In genomic region chr9:134738869-134739659, GRCh38 we compare ENCODE assay signal across 7 cellular contexts.
A peak's percentile ranks its signal among the peaks of the same experiment; 100 is the strongest.
DNase-seq lines count a peak whose midpoint lies in the region; ATAC-seq and TF ChIP-seq lines count a peak whose summit lies in the region.

No MANE protein-coding gene starts in this region.

- H3K4me1 ChIP-seq in MM.1S (ENCODE audit: low read length) (no peaks in the 10 kb centered on the region), mesendoderm (ENCODE audit: control insufficient read depth, low read depth, low read length) (no peaks in the 10 kb centered on the region)

- no peaks in the 10 kb centered on the region for H3K9me2 ChIP-seq in MM.1S (replicated peaks; ENCODE audit: insufficient read depth, low read length)

- H4K8ac ChIP-seq in mesendoderm (ENCODE audit: low read depth, low read length) = no peak overlapping the region

- H3K27me3 Mint-ChIP-seq in effector memory CD8-positive, alpha-beta T cell = peaks cover 14 to 29% of the 10 kb centered on the region in 2 donors

- no peaks in the 10 kb centered on the region for H3K9me3 Mint-ChIP-seq in effector memory CD8-positive, alpha-beta T cell

- H3K4me3 ChIP-seq in MM.1S (ENCODE audit: low read length) (no peak overlapping the region), mesendoderm (ENCODE audit: low read length) (no peak overlapping the region)

- no CpG with 5 or more reads among the region's 31 CpGs for WGBS in mesendoderm (ENCODE audit: extremely low coverage, insufficient coverage, low lambda C conversion rate)

- no peak overlapping the region for H3K18ac ChIP-seq in mesendoderm (ENCODE audit: low read length)

- no peaks in the 10 kb centered on the region for H3F3A ChIP-seq in MM.1S (ENCODE audit: insufficient read depth, low read length)

- no peak overlapping the region for H3K56ac ChIP-seq in mesendoderm (ENCODE audit: low read length)

- no peak overlapping the region for H2BK15ac ChIP-seq in mesendoderm (replicated peaks; ENCODE audit: low read depth)

- H3K27ac ChIP-seq in MM.1S (ENCODE audit: low read length) = no peak overlapping the region
- H3K27ac ChIP-seq in mesendoderm (ENCODE audit: low read depth, low read length) = no peak overlapping the region

- H3K36me3 Mint-ChIP-seq in effector memory CD8-positive, alpha-beta T cell (ENCODE audit: insufficient read depth) = no peaks in the 10 kb centered on the region

- peaks cover 0 to 3% of the 10 kb centered on the region in 2 donors for H3K4me1 Mint-ChIP-seq in effector memory CD8-positive, alpha-beta T cell (ENCODE audit: low read depth in 2 of 2)

- H3K9ac ChIP-seq in MM.1S (ENCODE audit: low read length) (no peak overlapping the region), mesendoderm (ENCODE audit: low read length) (no peak overlapping the region)

- no peak overlapping the region for H3K23ac ChIP-seq in mesendoderm (ENCODE audit: low read length)

- no peak for ATAC-seq in effector memory CD8-positive, alpha-beta T cell (replicated peaks)
- no peak for ATAC-seq in HG03565 (IDR thresholded peaks at IDR 0.05; ENCODE audit: unreplicated experiment)

- no peak overlapping the region for H3K4ac ChIP-seq in mesendoderm (ENCODE audit: low read depth, low read length)

- H2AK5ac ChIP-seq in mesendoderm (ENCODE audit: low read length) = no peak overlapping the region

- H4K5ac ChIP-seq in mesendoderm (ENCODE audit: low read length) = no peak overlapping the region

- H3K4me2 ChIP-seq in MM.1S (ENCODE audit: low read depth, low read length) = no peak overlapping the region
- H3K4me2 ChIP-seq in mesendoderm (ENCODE audit: low read length) = no peak overlapping the region

- H2BK120ac ChIP-seq in mesendoderm (ENCODE audit: low read depth, low read length) = no peak overlapping the region

- no peaks in the 10 kb centered on the region for H3K9me3 ChIP-seq in MM.1S (replicated peaks; ENCODE audit: insufficient read depth, low read length)

- H3K4me3 Mint-ChIP-seq in effector memory CD8-positive, alpha-beta T cell = no peak overlapping the region

- DNase-seq in ELF-1 (ENCODE audit: low read depth, low spot score) (peak; percentile 80), MM.1S (no peak), mesendoderm (peak; percentile 67)
- DNase-seq in activated CD4-positive, alpha-beta T cell treated with anti-CD3 and anti-CD28 coated beads for 24 hours (ENCODE audit: low read depth in 2 of 2) = peak; percentile 17 to 26
- DNase-seq in effector memory CD8-positive, alpha-beta T cell = peak; percentile 12 to 21 (median 13)
- DNase-seq in stimulated activated naive CD4-positive, alpha-beta T cell treated with Interleukin-2 at 50 U/mL for 16 hours (lab: John Stamatoyannopoulos, UW) = peak; percentile 5

- H3K27me3 ChIP-seq in MM.1S (replicated peaks; ENCODE audit: insufficient read depth, low read length) (peaks cover 85% of the 10 kb centered on the region), mesendoderm (ENCODE audit: insufficient read depth, low read length, poor library complexity) (no peaks in the 10 kb centered on the region)

- H3K79me1 ChIP-seq in mesendoderm (ENCODE audit: low read length) = no peaks in the 10 kb centered on the region

- H4K20me1 ChIP-seq in MM.1S (ENCODE audit: insufficient read depth, low read length) = no peaks in the 10 kb centered on the region

- H3K79me2 ChIP-seq in MM.1S (ENCODE audit: low read length) (no peaks in the 10 kb centered on the region), mesendoderm (ENCODE audit: control insufficient read depth, insufficient read depth, low read length) (no peaks in the 10 kb centered on the region)

- H3K36me3 ChIP-seq in MM.1S (replicated peaks; ENCODE audit: insufficient read depth, low read length) = no peaks in the 10 kb centered on the region
- H3K36me3 ChIP-seq in mesendoderm (ENCODE audit: control insufficient read depth, insufficient read depth, low read length) = peaks cover 4% of the 10 kb centered on the region

- peak; percentile 34 for TF ChIP-seq CTCF in MM.1S (IDR thresholded peaks at IDR 0.05; ENCODE audit: low read length)

- no peak overlapping the region for H3K27ac Mint-ChIP-seq in effector memory CD8-positive, alpha-beta T cell

- no peak overlapping the region for H2AFZ ChIP-seq in MM.1S (ENCODE audit: low read length)

- no peak overlapping the region for H2BK5ac ChIP-seq in mesendoderm (ENCODE audit: low read length)
